ENCODE assay signal across 11 cellular contexts in genomic region chr12:590206-590750, GRCh38.
"Had no signal": no experiment of that assay in that cellular context is flagged by ENCODE, and none has a peak within 500 bp of the region (broad histone marks: within the 10 kb centered on the region; RNA-seq: fewer than 3 reads in every experiment).

No MANE protein-coding gene starts in this region.

- H3K4me3 ChIP-seq: body of pancreas, skin epidermis, stomach had no signal

- H3K27me3 ChIP-seq: body of pancreas, stomach had no signal

- H3K9me3 ChIP-seq: body of pancreas had no signal

- DNase-seq: activated CD4-positive, alpha-beta T cell treated with anti-CD3 and anti-CD28 coated beads, Interleukin-2, amount 10 ng/mL, durations not matched to agents 7 days and 5 days; activated CD4-positive, CD25-positive, alpha-beta regulatory T cell; activated T-cell treated with anti-CD3 and anti-CD28 coated beads for 4 hours; effector memory CD8-positive, alpha-beta T cell; immature natural killer cell; mesenchymal stem cell; nephron progenitor cell; stimulated activated CD4-positive, alpha-beta T cell treated with anti-CD3 and anti-CD28 coated beads, Interleukin-4, amount 100 ng/mL, for 4 hours; stomach had no signal

- H3K36me3 ChIP-seq: stomach had no signal

- H3K27ac ChIP-seq: skin epidermis, stomach had no signal
